ENCODE assay signal across 8 cellular contexts in the genomic region with DNA sequence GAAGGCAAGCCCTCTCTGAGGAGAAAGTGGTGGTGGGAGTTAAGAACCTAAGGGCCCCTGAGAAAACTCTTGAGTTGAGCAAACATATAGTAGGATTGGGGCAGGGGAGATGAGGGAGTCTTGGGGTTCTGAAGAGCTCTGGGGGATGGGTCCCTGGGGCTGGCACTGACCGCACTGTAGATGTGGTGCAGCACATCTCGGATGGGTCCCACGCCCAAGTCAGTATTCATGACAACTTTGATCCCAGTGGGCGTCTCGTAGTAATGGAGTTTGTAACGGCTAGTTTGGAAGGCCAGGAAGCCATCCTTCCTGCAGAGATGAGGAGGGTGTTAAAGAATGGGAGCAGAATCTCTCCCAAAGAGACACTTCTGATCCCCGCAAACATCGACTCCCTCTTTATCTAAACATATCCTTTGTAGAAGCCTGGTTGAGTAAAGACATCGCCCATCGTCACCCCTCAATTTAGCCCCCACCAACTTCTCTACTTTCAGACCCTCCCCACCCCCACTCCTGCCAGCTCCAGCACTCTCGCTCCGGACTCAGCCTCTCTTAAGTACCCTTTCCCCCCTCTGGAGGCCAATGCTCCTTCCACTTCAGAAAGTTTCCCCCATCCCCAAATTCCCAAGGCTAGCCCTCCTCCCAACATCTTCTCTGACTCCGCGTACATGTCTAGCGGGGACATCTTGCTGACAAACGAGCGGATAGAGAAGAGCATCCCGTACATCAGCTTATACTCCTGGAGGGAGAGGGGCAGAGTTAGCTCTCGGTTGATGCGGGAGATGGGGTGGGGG. TPM values are rescaled to one million over a fixed set of nuclear protein-coding genes. Genes with fewer than 3 reads are reported as not detected.
DNase-seq lines count a peak whose midpoint lies in the region; ATAC-seq and TF ChIP-seq lines count a peak whose summit lies in the region.

No MANE protein-coding gene starts in this region.

- H3K36me3 Mint-ChIP-seq in dendritic cell treated with granulocyte-macrophage colony-stimulating factor and Interleukin-4, amounts not matched to agents 40 ng/mL and 50 ng/mL, for 4 days (ENCODE audit: low read depth), result peaks cover 68% of the 10 kb centered on the region
- peaks cover 0 to 21% (median 0%) of the 10 kb centered on the region in 3 donors for H3K36me3 Mint-ChIP-seq in naive thymus-derived CD8-positive, alpha-beta T cell

- no peaks in the 10 kb centered on the region for H3K9me3 Mint-ChIP-seq in dendritic cell treated with granulocyte-macrophage colony-stimulating factor and Interleukin-4, amounts not matched to agents 40 ng/mL and 50 ng/mL, for 4 days
- H3K9me3 Mint-ChIP-seq in naive thymus-derived CD8-positive, alpha-beta T cell, result no peaks in the 10 kb centered on the region

- peak overlapping the region; percentile 88 for H3K9ac ChIP-seq in BLaER1
- peak overlapping the region; percentile 93 for H3K9ac ChIP-seq in Karpas-422 (ENCODE audit: low read length)

- H2AFZ ChIP-seq in Karpas-422 (ENCODE audit: low read length), result peak overlapping the region; percentile 45; the same call in 1 of the 2 replicates

- H3K9me2 ChIP-seq in Karpas-422 (replicated peaks; ENCODE audit: insufficient read depth, low read length), result no peaks in the 10 kb centered on the region

- H3K27ac Mint-ChIP-seq in dendritic cell treated with granulocyte-macrophage colony-stimulating factor and Interleukin-4, amounts not matched to agents 40 ng/mL and 50 ng/mL, for 4 days, result peak overlapping the region; percentile 91
- peak overlapping the region; percentile 74 to 99 (median 97) for H3K27ac Mint-ChIP-seq in naive thymus-derived CD8-positive, alpha-beta T cell

- in situ Hi-C loops in GM13977 (cut with MboI; ENCODE audit: low pct_unique_long_range_greater_than_20kb, low sequenced_read_pairs, unreplicated experiment), result no loop called here

- peak overlapping the region; percentile 91 for H3K4me3 Mint-ChIP-seq in dendritic cell treated with granulocyte-macrophage colony-stimulating factor and Interleukin-4, amounts not matched to agents 40 ng/mL and 50 ng/mL, for 4 days
- H3K4me3 Mint-ChIP-seq in naive thymus-derived CD8-positive, alpha-beta T cell, result peak overlapping the region; percentile 87 to 100 (median 98)

- H3K4me1 ChIP-seq in BLaER1 (peaks cover 58% of the 10 kb centered on the region), Karpas-422 (ENCODE audit: low read length) (peaks cover 46% of the 10 kb centered on the region)

- H3K27me3 ChIP-seq in BLaER1, result no peaks in the 10 kb centered on the region
- H3K27me3 ChIP-seq in Karpas-422 (ENCODE audit: low read length), result no peaks in the 10 kb centered on the region

- H3K27ac ChIP-seq in BLaER1, result peak overlapping the region; percentile 89
- peak overlapping the region; percentile 51; the same call in 1 of the 2 replicates for H3K27ac ChIP-seq in Karpas-422 (ENCODE audit: low read length)

- no peaks in the 10 kb centered on the region for H4K20me1 ChIP-seq in BLaER1
- H4K20me1 ChIP-seq in Karpas-422 (ENCODE audit: insufficient read depth, low read depth, low read length), result peaks cover 4% of the 10 kb centered on the region; the same call in 1 of the 2 replicates

- peaks cover 27% of the 10 kb centered on the region for H3K36me3 ChIP-seq in BLaER1
- H3K36me3 ChIP-seq in Karpas-422 (ENCODE audit: insufficient read depth, low read length), result peaks cover 10% of the 10 kb centered on the region; the same call in 1 of the 2 replicates

- ATAC-seq in naive thymus-derived CD8-positive, alpha-beta T cell, result no peak
- ATAC-seq in HG03139 (IDR thresholded peaks at IDR 0.05; ENCODE audit: unreplicated experiment), result no peak

- H3K9me3 ChIP-seq in BLaER1 (no peaks in the 10 kb centered on the region), Karpas-422 (ENCODE audit: low read length) (no peaks in the 10 kb centered on the region)

- H3K4me3 ChIP-seq in BLaER1 (peak overlapping the region; percentile 85), Karpas-422 (ENCODE audit: low read length) (peak overlapping the region; percentile 98)

- no peaks in the 10 kb centered on the region for H3K27me3 Mint-ChIP-seq in dendritic cell treated with granulocyte-macrophage colony-stimulating factor and Interleukin-4, amounts not matched to agents 40 ng/mL and 50 ng/mL, for 4 days
- H3K27me3 Mint-ChIP-seq in naive thymus-derived CD8-positive, alpha-beta T cell, result no peaks in the 10 kb centered on the region

- H3K4me1 Mint-ChIP-seq in dendritic cell treated with granulocyte-macrophage colony-stimulating factor and Interleukin-4, amounts not matched to agents 40 ng/mL and 50 ng/mL, for 4 days (ENCODE audit: low read depth), result peaks cover 63% of the 10 kb centered on the region
- H3K4me1 Mint-ChIP-seq in naive thymus-derived CD8-positive, alpha-beta T cell, result peaks cover 28 to 56% (median 51%) of the 10 kb centered on the region in 4 donors

- H3K79me2 ChIP-seq in Karpas-422 (ENCODE audit: low read length), result peaks cover 58% of the 10 kb centered on the region

- no peak for TF ChIP-seq CTCF in GM13977 (IDR thresholded peaks at IDR 0.05; ENCODE audit: extremely low read depth, insufficient read depth, missing control alignments)

- POLR2A ChIA-PET in naive thymus-derived CD8-positive, alpha-beta T cell (lab: Charles Lee), result interaction anchor here (0.6 to 6.2 kb wide), 9 partner anchors 9 to 244 kb away, joined by 3 to 110 read pairs (median 11); a partner anchor contains a TSS

- intact Hi-C loops in dendritic cell treated with granulocyte-macrophage colony-stimulating factor and Interleukin-4, amounts not matched to agents 40 ng/mL and 50 ng/mL, for 4 days (cut with micrococcal nuclease), result loop anchor here (5.0 kb wide), 1 partner anchor 44 kb away; a partner anchor contains a TSS

- peak; percentile 63 for DNase-seq in Karpas-422
- DNase-seq in naive thymus-derived CD8-positive, alpha-beta T cell, result no peak
- DNase-seq in GDM1 (lab: John Stamatoyannopoulos, UW), result no peak
- no peak for DNase-seq in retina
- DNase-seq in GM13977 (ENCODE audit: low spot score), result no peak

- H3K4me2 ChIP-seq in BLaER1 (peak overlapping the region; percentile 95), Karpas-422 (ENCODE audit: low read depth, low read length, poor library complexity, severe bottlenecking) (peak overlapping the region; percentile 99)

RNA-seq across cellular contexts. Expression of a gene that starts 0.7 kb away (rescaled TPM):
- total RNA-seq in Karpas-422 (2014; rRNA removed; shearing (Covaris generic); ENCODE audit: low replicate concordance), result 54.4 and 60.8 TPM in 2 replicates
- total RNA-seq in naive thymus-derived CD8-positive, alpha-beta T cell, result 100 to 1,000 TPM in 1 of 2 experiments, 10 to 100 TPM in 1; 93.4 to 120 TPM
- 100 to 1,000 TPM; 199 to 219 (median 205) TPM for polyA plus RNA-seq in naive thymus-derived CD8-positive, alpha-beta T cell

RNA-seq across cellular contexts. Expression of a gene that starts 1.0 kb away (rescaled TPM):
- total RNA-seq in Karpas-422 (2014; rRNA removed; shearing (Covaris generic); ENCODE audit: low replicate concordance), result 14.6 and 28.5 TPM in 2 replicates
- total RNA-seq in naive thymus-derived CD8-positive, alpha-beta T cell, result 10 to 100 TPM; 35.2 to 43.0 TPM
- polyA plus RNA-seq in naive thymus-derived CD8-positive, alpha-beta T cell, result 10 to 100 TPM in 2 of 3 donors, 1 to 10 TPM in 1; 7.6 to 18.5 (median 12.4) TPM

RNA-seq across cellular contexts. Expression of a gene that starts 1.4 kb away (rescaled TPM):
- 5.6 and 10.0 TPM in 2 replicates for total RNA-seq in Karpas-422 (2014; rRNA removed; shearing (Covaris generic); ENCODE audit: low replicate concordance)
- 10 to 100 TPM; 16.1 to 19.4 TPM for total RNA-seq in naive thymus-derived CD8-positive, alpha-beta T cell
- polyA plus RNA-seq in naive thymus-derived CD8-positive, alpha-beta T cell, result under 1 TPM in 2 of 3 donors, not detected in 1; 0.44 to 0.80 TPM

RNA-seq across cellular contexts. Expression of a gene that starts 14.9 kb away (rescaled TPM):
- 2.1 and 3.5 TPM in 2 replicates for total RNA-seq in Karpas-422 (2014; rRNA removed; shearing (Covaris generic); ENCODE audit: low replicate concordance)
- total RNA-seq in naive thymus-derived CD8-positive, alpha-beta T cell, result 1 to 10 TPM; 7.8 to 9.4 TPM
- 1 to 10 TPM in 2 of 3 donors, under 1 TPM in 1; 0.65 to 4.8 (median 2.4) TPM for polyA plus RNA-seq in naive thymus-derived CD8-positive, alpha-beta T cell

RNA-seq across cellular contexts. Expression of a gene that starts 42.4 kb away (rescaled TPM):
- 191 and 346 TPM in 2 replicates for total RNA-seq in Karpas-422 (2014; rRNA removed; shearing (Covaris generic); ENCODE audit: low replicate concordance)
- 100 to 1,000 TPM; 277 to 281 TPM for total RNA-seq in naive thymus-derived CD8-positive, alpha-beta T cell
- 10 to 100 TPM in 2 of 3 donors, 1 to 10 TPM in 1; 4.3 to 29.2 (median 15.5) TPM for polyA plus RNA-seq in naive thymus-derived CD8-positive, alpha-beta T cell
